ENCODE assay signal across 28 cellular contexts in the genomic region with DNA sequence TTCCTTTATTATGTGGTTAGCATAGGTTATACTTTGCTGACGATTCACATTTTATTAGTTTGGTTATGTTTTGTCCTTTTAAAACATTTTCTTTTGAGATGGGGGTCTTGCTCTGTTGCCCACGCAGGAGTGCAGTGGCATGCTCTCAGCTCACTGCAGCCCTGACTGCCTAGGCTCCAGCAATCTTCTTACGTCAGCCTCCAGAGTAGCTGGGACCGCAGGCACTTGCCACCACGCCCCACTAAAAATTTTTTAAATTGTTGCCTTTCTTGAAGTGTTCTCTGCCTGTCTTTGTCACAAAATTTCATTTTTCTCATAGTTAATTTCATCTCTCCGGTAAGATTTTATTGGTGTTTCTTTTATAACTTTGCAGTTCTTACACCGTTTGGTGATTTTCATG. TPM values are rescaled to one million over a fixed set of nuclear protein-coding genes. Genes with fewer than 3 reads are reported as not detected.
"Had no signal": no experiment of that assay in that cellular context is flagged by ENCODE, and none has a peak within 500 bp of the region (broad histone marks: within the 10 kb centered on the region; RNA-seq: fewer than 3 reads in every experiment).

No MANE protein-coding gene starts in this region.

- H3K27ac Mint-ChIP-seq: dendritic cell treated with granulocyte-macrophage colony-stimulating factor and Interleukin-4, amounts not matched to agents 40 ng/mL and 50 ng/mL, for 4 days; effector memory CD8-positive, alpha-beta T cell; endodermal cell had no signal

- H3K27ac ChIP-seq: colonic mucosa, coronary artery, dorsolateral prefrontal cortex, epithelial cell of prostate, esophagus muscularis mucosa, esophagus squamous epithelium, foreskin keratinocyte, gastrocnemius medialis, gastroesophageal sphincter, heart left ventricle, heart right ventricle had no signal

- H3K4me1 Mint-ChIP-seq: endodermal cell had no signal

- DNase-seq: colonic mucosa; cortex of kidney; dermis blood vessel endothelial cell; dorsolateral prefrontal cortex; effector CD4-positive, alpha-beta T cell; effector CD8-positive, alpha-beta T cell; effector memory CD4-positive, alpha-beta T cell; effector memory CD8-positive, alpha-beta T cell; endodermal cell; erythroblast; esophagus squamous epithelium; foreskin fibroblast; foreskin keratinocyte; gastrocnemius medialis; glutamatergic neuron; heart left ventricle; heart right ventricle had no signal

- ATAC-seq: effector memory CD8-positive, alpha-beta T cell; esophagus mucosa; foreskin keratinocyte; gastrocnemius medialis; gastroesophageal sphincter; heart left ventricle; heart right ventricle had no signal

- H3K4me1 ChIP-seq: colonic mucosa, esophagus muscularis mucosa, esophagus squamous epithelium, foreskin keratinocyte, gastrocnemius medialis, gastroesophageal sphincter, heart left ventricle, heart right ventricle had no signal

- H3K4me3 ChIP-seq: colonic mucosa, coronary artery, dorsolateral prefrontal cortex, esophagus muscularis mucosa, esophagus squamous epithelium, gastrocnemius medialis, gastroesophageal sphincter, heart left ventricle, heart right ventricle had no signal

- H3K9me3 ChIP-seq: colonic mucosa, esophagus muscularis mucosa, esophagus squamous epithelium, gastrocnemius medialis, gastroesophageal sphincter, heart left ventricle, heart right ventricle had no signal

- H3K27me3 Mint-ChIP-seq: dendritic cell treated with granulocyte-macrophage colony-stimulating factor and Interleukin-4, amounts not matched to agents 40 ng/mL and 50 ng/mL, for 4 days had no signal

- H3K36me3 ChIP-seq: colonic mucosa, esophagus muscularis mucosa, esophagus squamous epithelium, gastrocnemius medialis, gastroesophageal sphincter, heart left ventricle, heart right ventricle had no signal

- H3K27me3 ChIP-seq: colonic mucosa, dorsolateral prefrontal cortex, esophagus muscularis mucosa, esophagus squamous epithelium, foreskin keratinocyte, gastrocnemius medialis, gastroesophageal sphincter, heart left ventricle, heart right ventricle had no signal

- H3K4me3 Mint-ChIP-seq: dendritic cell treated with granulocyte-macrophage colony-stimulating factor and Interleukin-4, amounts not matched to agents 40 ng/mL and 50 ng/mL, for 4 days; effector memory CD8-positive, alpha-beta T cell; endodermal cell had no signal

- H3K9me3 Mint-ChIP-seq: effector memory CD8-positive, alpha-beta T cell had no signal

RNA-seq across cellular contexts. Expression of a gene that starts 18.9 kb away (rescaled TPM):
- total RNA-seq: chondrocyte, dermis blood vessel endothelial cell, dermis microvascular lymphatic vessel endothelial cell, endothelial cell of umbilical vein, frontal cortex, gastrocnemius medialis, glomerular endothelial cell had no signal
